Comparison of ENCODE assay signal across 13 cellular contexts in the genomic region with DNA sequence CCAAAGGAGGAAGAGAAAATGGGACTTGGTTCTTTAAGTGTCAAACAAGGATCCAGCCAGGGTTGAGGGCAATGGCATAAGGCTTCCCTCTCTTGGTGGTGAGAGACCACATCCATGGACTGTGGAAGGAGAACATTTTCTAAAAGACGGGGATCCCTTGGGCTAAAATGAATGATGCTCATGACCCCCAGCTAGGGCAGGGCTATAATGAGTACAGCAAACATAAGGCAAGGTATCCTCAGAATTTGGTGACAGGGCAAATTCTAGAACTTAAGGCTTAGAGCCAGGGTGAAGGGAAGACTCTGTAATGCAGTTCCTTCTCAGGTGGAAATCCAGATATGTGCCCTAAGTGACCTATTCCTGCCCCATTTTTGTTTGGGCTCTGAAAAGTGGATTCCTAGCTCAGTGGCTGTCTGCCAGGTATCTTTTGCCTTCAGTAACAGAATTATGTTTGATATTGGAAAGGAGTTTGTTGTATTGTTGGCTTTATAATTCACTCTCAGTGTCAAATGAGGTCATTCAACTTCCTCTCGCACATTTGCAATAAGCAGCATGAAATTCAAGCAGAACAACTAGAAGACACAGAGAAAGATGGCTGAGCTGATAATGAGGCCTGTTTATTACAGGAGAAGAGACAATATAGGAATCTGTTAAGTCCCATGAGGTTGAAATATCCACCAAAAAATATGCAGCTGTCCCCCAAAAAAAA.
DNase-seq lines count a peak whose midpoint lies in the region; ATAC-seq and TF ChIP-seq lines count a peak whose summit lies in the region.
"Had no signal": no experiment of that assay in that cellular context is flagged by ENCODE, and none has a peak within 500 bp of the region (broad histone marks: within the 10 kb centered on the region; RNA-seq: fewer than 3 reads in every experiment).

No MANE protein-coding gene starts in this region.

- peaks cover 77 to 78% of the 10 kb centered on the region in 2 donors for H3K4me1 ChIP-seq in naive thymus-derived CD4-positive, alpha-beta T cell (ENCODE audit: control insufficient read depth in 2 of 2, insufficient read depth in 2 of 2, low read length in 2 of 2)

- peak overlapping the region; percentile 51 for H3K4me3 ChIP-seq in naive thymus-derived CD4-positive, alpha-beta T cell (ENCODE audit: low read length)
- H3K4me3 ChIP-seq: right lobe of liver had no signal

- CTCF ChIA-PET in activated CD8-positive, alpha-beta T cell treated with anti-CD3 and anti-CD28 coated beads, Interleukin-2, amount 10 ng/mL, durations not matched to agents 7 days and 5 days (lab: Charles Lee) = interaction anchor here (1.4 to 4.7 kb wide), 6 partner anchors 9 to 515 kb away, joined by 3 to 21 read pairs (median 14); no protein-coding TSS in a partner anchor
- CTCF ChIA-PET in naive thymus-derived CD4-positive, alpha-beta T cell (lab: Charles Lee) = interaction anchor here (0.8 to 1.3 kb wide), 3 partner anchors 12 to 515 kb away, joined by 3 read pairs; no protein-coding TSS in a partner anchor

- H3K27me3 Mint-ChIP-seq in stimulated activated naive CD8-positive, alpha-beta T cell treated with anti-CD3 and anti-CD28 coated beads, Interleukin-15, Interleukin-2, amounts not matched to agents 100 ng/mL and 50 ng/mL, for 24 hours = no peaks in the 10 kb centered on the region
- no peaks in the 10 kb centered on the region for H3K27me3 Mint-ChIP-seq in activated CD8-positive, alpha-beta T cell treated with anti-CD3 and anti-CD28 coated beads, Interleukin-2, amount 10 ng/mL, durations not matched to agents 7 days and 5 days (ENCODE audit: low read depth)
- no peaks in the 10 kb centered on the region for H3K27me3 Mint-ChIP-seq in naive thymus-derived CD4-positive, alpha-beta T cell

- TF ChIP-seq CTCF in GM20000 (IDR thresholded peaks at IDR 0.05; ENCODE audit: extremely low read depth, missing control alignments) = no peak

- peak overlapping the region; percentile 90 for H3K27ac ChIP-seq in naive thymus-derived CD4-positive, alpha-beta T cell (ENCODE audit: low read depth, low read length)
- H3K27ac ChIP-seq: right lobe of liver had no signal

- H3K9me3 Mint-ChIP-seq in stimulated activated naive CD8-positive, alpha-beta T cell treated with anti-CD3 and anti-CD28 coated beads, Interleukin-15, Interleukin-2, amounts not matched to agents 100 ng/mL and 50 ng/mL, for 24 hours = no peaks in the 10 kb centered on the region
- H3K9me3 Mint-ChIP-seq in activated CD8-positive, alpha-beta T cell treated with anti-CD3 and anti-CD28 coated beads, Interleukin-2, amount 10 ng/mL, durations not matched to agents 7 days and 5 days (ENCODE audit: insufficient read depth) = no peaks in the 10 kb centered on the region
- no peaks in the 10 kb centered on the region for H3K9me3 Mint-ChIP-seq in naive thymus-derived CD4-positive, alpha-beta T cell

- no peaks in the 10 kb centered on the region for H3K9me3 ChIP-seq in naive thymus-derived CD4-positive, alpha-beta T cell (ENCODE audit: control insufficient read depth in 2 of 3, low read length in 3 of 3)
- H3K9me3 ChIP-seq: right lobe of liver had no signal

- H3K36me3 ChIP-seq in naive thymus-derived CD4-positive, alpha-beta T cell (ENCODE audit: control insufficient read depth in 2 of 3, insufficient read depth in 3 of 3, low read length in 3 of 3) = peaks cover 13 to 19% (median 17%) of the 10 kb centered on the region in 3 experiments
- H3K36me3 ChIP-seq: right lobe of liver had no signal

- DNase-seq in stimulated activated naive CD8-positive, alpha-beta T cell treated with anti-CD3 and anti-CD28 coated beads, Interleukin-15, Interleukin-2, amounts not matched to agents 100 U/mL and 50 U/mL, for 24 hours = no peak
- no peak for DNase-seq in activated CD8-positive, alpha-beta T cell treated with anti-CD3 and anti-CD28 coated beads, Interleukin-2, amount 10 ng/mL, durations not matched to agents 7 days and 5 days
- DNase-seq in naive thymus-derived CD4-positive, alpha-beta T cell = peak in 5 of 9 donors; percentile 52 to 61 (median 57)
- DNase-seq in NCI-H524 treated with DMSO at 0.1 percent for 48 hours (lab: John Stamatoyannopoulos, UW) (no peak), HuH-7.5 (ENCODE audit: low spot score) (no peak), GM20000 (ENCODE audit: low spot score) (no peak)
- DNase-seq: C1 segment of cervical spinal cord; central memory CD4-positive, alpha-beta T cell; foreskin fibroblast; NCI-H510A treated with DMSO at 0.1 percent for 48 hours; right lobe of liver had no signal

- POLR2A ChIA-PET in activated CD8-positive, alpha-beta T cell treated with anti-CD3 and anti-CD28 coated beads, Interleukin-2, amount 10 ng/mL, durations not matched to agents 7 days and 5 days (lab: Charles Lee) = interaction anchor here (0.8 to 28.1 kb wide), 9 partner anchors 10 to 515 kb away, joined by 3 to 904 read pairs (median 5); partner anchors contain the start of gene DAD1
- POLR2A ChIA-PET in naive thymus-derived CD4-positive, alpha-beta T cell (lab: Charles Lee) = interaction anchor here (0.7 to 36.7 kb wide), 10 partner anchors 2 to 598 kb away, joined by 3 to 709 read pairs (median 94); no protein-coding TSS in a partner anchor

- H3K27me3 ChIP-seq in naive thymus-derived CD4-positive, alpha-beta T cell (ENCODE audit: control insufficient read depth in 2 of 2, insufficient read depth in 2 of 2, low read length in 2 of 2) = no peaks in the 10 kb centered on the region
- H3K27me3 ChIP-seq: right lobe of liver had no signal

- peak overlapping the region; percentile 100 for H3K27ac Mint-ChIP-seq in stimulated activated naive CD8-positive, alpha-beta T cell treated with anti-CD3 and anti-CD28 coated beads, Interleukin-15, Interleukin-2, amounts not matched to agents 100 ng/mL and 50 ng/mL, for 24 hours
- peak overlapping the region; percentile 97 for H3K27ac Mint-ChIP-seq in activated CD8-positive, alpha-beta T cell treated with anti-CD3 and anti-CD28 coated beads, Interleukin-2, amount 10 ng/mL, durations not matched to agents 7 days and 5 days
- peak overlapping the region; percentile 92 to 99 (median 96) for H3K27ac Mint-ChIP-seq in naive thymus-derived CD4-positive, alpha-beta T cell

- peaks cover 94% of the 10 kb centered on the region for H3K36me3 Mint-ChIP-seq in stimulated activated naive CD8-positive, alpha-beta T cell treated with anti-CD3 and anti-CD28 coated beads, Interleukin-15, Interleukin-2, amounts not matched to agents 100 ng/mL and 50 ng/mL, for 24 hours (ENCODE audit: low read depth)
- peaks cover 93% of the 10 kb centered on the region for H3K36me3 Mint-ChIP-seq in activated CD8-positive, alpha-beta T cell treated with anti-CD3 and anti-CD28 coated beads, Interleukin-2, amount 10 ng/mL, durations not matched to agents 7 days and 5 days (ENCODE audit: low read depth)
- H3K36me3 Mint-ChIP-seq in naive thymus-derived CD4-positive, alpha-beta T cell = peaks cover 8 to 88% (median 69%) of the 10 kb centered on the region in 5 donors

- intact Hi-C loops in naive thymus-derived CD4-positive, alpha-beta T cell (cut with micrococcal nuclease) = loop anchor here in 1 of 2 donors (1.0 to 5.0 kb wide), 4 partner anchors 9 to 595 kb away; no protein-coding TSS in a partner anchor

- H3K4me3 Mint-ChIP-seq in stimulated activated naive CD8-positive, alpha-beta T cell treated with anti-CD3 and anti-CD28 coated beads, Interleukin-15, Interleukin-2, amounts not matched to agents 100 ng/mL and 50 ng/mL, for 24 hours = peak overlapping the region; percentile 89
- peak overlapping the region; percentile 84 for H3K4me3 Mint-ChIP-seq in activated CD8-positive, alpha-beta T cell treated with anti-CD3 and anti-CD28 coated beads, Interleukin-2, amount 10 ng/mL, durations not matched to agents 7 days and 5 days
- peak overlapping the region; percentile 79 to 95 (median 87) for H3K4me3 Mint-ChIP-seq in naive thymus-derived CD4-positive, alpha-beta T cell

- ATAC-seq in stimulated activated naive CD8-positive, alpha-beta T cell treated with anti-CD3 and anti-CD28 coated beads, Interleukin-15, Interleukin-2, amounts not matched to agents 100 U/mL and 50 U/mL, for 24 hours = no peak
- peak; percentile 5 for ATAC-seq in activated CD8-positive, alpha-beta T cell treated with anti-CD3 and anti-CD28 coated beads, Interleukin-2, amount 10 ng/mL, durations not matched to agents 7 days and 5 days
- ATAC-seq in naive thymus-derived CD4-positive, alpha-beta T cell = peak; percentile 38
- no peak for ATAC-seq in GM21529 (IDR thresholded peaks at IDR 0.05; ENCODE audit: unreplicated experiment)

- peaks cover 90% of the 10 kb centered on the region for H3K4me1 Mint-ChIP-seq in stimulated activated naive CD8-positive, alpha-beta T cell treated with anti-CD3 and anti-CD28 coated beads, Interleukin-15, Interleukin-2, amounts not matched to agents 100 ng/mL and 50 ng/mL, for 24 hours (ENCODE audit: low read depth)
- H3K4me1 Mint-ChIP-seq in activated CD8-positive, alpha-beta T cell treated with anti-CD3 and anti-CD28 coated beads, Interleukin-2, amount 10 ng/mL, durations not matched to agents 7 days and 5 days (ENCODE audit: low read depth) = peaks cover 81% of the 10 kb centered on the region
- peaks cover 28 to 92% (median 86%) of the 10 kb centered on the region in 7 donors for H3K4me1 Mint-ChIP-seq in naive thymus-derived CD4-positive, alpha-beta T cell

Comparison
In these comparisons a context has a peak if more than half of its experiments do, and no peak if none do; other contexts are left out.
1. ATAC-seq: peak in activated CD8-positive, alpha-beta T cell treated with anti-CD3 and anti-CD28 coated beads, Interleukin-2, amount 10 ng/mL, durations not matched to agents 7 days and 5 days (single experiment) and naive thymus-derived CD4-positive, alpha-beta T cell (single experiment); none in stimulated activated naive CD8-positive, alpha-beta T cell treated with anti-CD3 and anti-CD28 coated beads, Interleukin-15, Interleukin-2, amounts not matched to agents 100 U/mL and 50 U/mL, for 24 hours (single experiment) and GM21529 (single experiment).
2. DNase-seq: peak in naive thymus-derived CD4-positive, alpha-beta T cell (5 of 9); none in stimulated activated naive CD8-positive, alpha-beta T cell treated with anti-CD3 and anti-CD28 coated beads, Interleukin-15, Interleukin-2, amounts not matched to agents 100 U/mL and 50 U/mL, for 24 hours (single experiment), activated CD8-positive, alpha-beta T cell treated with anti-CD3 and anti-CD28 coated beads, Interleukin-2, amount 10 ng/mL, durations not matched to agents 7 days and 5 days (single experiment), NCI-H524 treated with DMSO at 0.1 percent for 48 hours (single experiment), HuH-7.5 (single experiment) and GM20000 (single experiment).
3. Peak in every context shown above with its lines, with median percentiles within 50 percentile points of each other: H3K27ac Mint-ChIP-seq and H3K4me3 Mint-ChIP-seq.